16 cellular contexts compared by ENCODE assay signal in genomic region chr3:168285506-168285905, GRCh38.
DNase-seq lines count a peak whose midpoint lies in the region; ATAC-seq and TF ChIP-seq lines count a peak whose summit lies in the region.
"Had no signal": no experiment of that assay in that cellular context is flagged by ENCODE, and none has a peak within 500 bp of the region (broad histone marks: within the 10 kb centered on the region; RNA-seq: fewer than 3 reads in every experiment).

No MANE protein-coding gene starts in this region.

- intact Hi-C loops in transverse colon (cut with DNase I; ENCODE audit: low total_unique reads) (no loop called here), vagina (cut with DNase I) (no loop called here)

- no peaks in the 10 kb centered on the region for H3K4me1 Mint-ChIP-seq in stimulated activated naive CD8-positive, alpha-beta T cell treated with anti-CD3 and anti-CD28 coated beads, Interleukin-15, amount 100 ng/mL, for 72 hours

- no peak for TF ChIP-seq POLR2A in transverse colon (IDR thresholded peaks at IDR 0.05)
- no peak for TF ChIP-seq POLR2A in vagina (IDR thresholded peaks at IDR 0.05)

- H3K27ac ChIP-seq in transverse colon: no peak overlapping the region
- no peak overlapping the region for H3K27ac ChIP-seq in vagina
- H3K27ac ChIP-seq: BLaER1 treated with 17β-estradiol and CSF1 and Interleukin-3, amounts not matched to agents 10 nM and 100 nM had no signal

- no peak overlapping the region for H3K27ac Mint-ChIP-seq in stimulated activated naive CD8-positive, alpha-beta T cell treated with anti-CD3 and anti-CD28 coated beads, Interleukin-15, amount 100 ng/mL, for 72 hours
- H3K27ac Mint-ChIP-seq: CD8-positive, alpha-beta T cell had no signal

- TF ChIP-seq CTCF in transverse colon (IDR thresholded peaks at IDR 0.05): no peak
- no peak for TF ChIP-seq CTCF in vagina (IDR thresholded peaks at IDR 0.05)

- H3K27me3 Mint-ChIP-seq in stimulated activated naive CD8-positive, alpha-beta T cell treated with anti-CD3 and anti-CD28 coated beads, Interleukin-15, amount 100 ng/mL, for 72 hours: no peaks in the 10 kb centered on the region

- TF ChIP-seq EP300 in transverse colon (IDR thresholded peaks at IDR 0.05; ENCODE audit: low read depth): no peak

- ATAC-seq in GM18868 (IDR thresholded peaks at IDR 0.05; ENCODE audit: unreplicated experiment) (peak; percentile 68), HG02623 (IDR thresholded peaks at IDR 0.05; ENCODE audit: unreplicated experiment) (peak; percentile 54), HG03439 (IDR thresholded peaks at IDR 0.05; ENCODE audit: unreplicated experiment) (peak; percentile 63)
- no peak for ATAC-seq in stimulated activated naive CD8-positive, alpha-beta T cell treated with anti-CD3 and anti-CD28 coated beads, Interleukin-15, amount 100 ng/mL, for 72 hours
- ATAC-seq: CD8-positive, alpha-beta T cell had no signal

- no peaks in the 10 kb centered on the region for H3K9me3 ChIP-seq in transverse colon
- H3K9me3 ChIP-seq in vagina: no peaks in the 10 kb centered on the region
- H3K9me3 ChIP-seq: BLaER1 treated with 17β-estradiol and CSF1 and Interleukin-3, amounts not matched to agents 10 nM and 100 nM; SK-N-SH had no signal

- H3K4me3 ChIP-seq in transverse colon (no peak overlapping the region), vagina (no peak overlapping the region)
- H3K4me3 ChIP-seq: BLaER1 treated with 17β-estradiol and CSF1 and Interleukin-3, amounts not matched to agents 10 nM and 100 nM had no signal

- in situ Hi-C loops in transverse colon (cut with MboI; ENCODE audit: low pct_ligation_motif_present in 1 of 4, low pct_unique_long_range_greater_than_20kb in 1 of 4, low sequenced_read_pairs in 3 of 4): no loop called here

- H3K9me3 Mint-ChIP-seq in stimulated activated naive CD8-positive, alpha-beta T cell treated with anti-CD3 and anti-CD28 coated beads, Interleukin-15, amount 100 ng/mL, for 72 hours: peaks cover 0 to 3% of the 10 kb centered on the region in 2 donors
- H3K9me3 Mint-ChIP-seq: CD8-positive, alpha-beta T cell had no signal

- DNase-seq in transverse colon (no peak), vagina (ENCODE audit: extremely low spot score in 2 of 2) (no peak), DMS114 treated with DMSO at 0.1 percent for 48 hours (lab: John Stamatoyannopoulos, UW; ENCODE audit: unreplicated experiment) (no peak)
- no peak for DNase-seq in stimulated activated naive CD8-positive, alpha-beta T cell treated with anti-CD3 and anti-CD28 coated beads, Interleukin-15, amount 100 ng/mL, for 72 hours
- DNase-seq: Calu3; CD8-positive, alpha-beta T cell; DMS53; EL; NCI-H1105 treated with DMSO at 0.1 percent for 48 hours; NCI-H1694; SHP77; SK-N-SH had no signal

- H3K4me1 ChIP-seq in transverse colon (no peaks in the 10 kb centered on the region), vagina (no peaks in the 10 kb centered on the region)

- H3K4me3 Mint-ChIP-seq in stimulated activated naive CD8-positive, alpha-beta T cell treated with anti-CD3 and anti-CD28 coated beads, Interleukin-15, amount 100 ng/mL, for 72 hours: no peak overlapping the region
- H3K4me3 Mint-ChIP-seq: CD8-positive, alpha-beta T cell had no signal

- no peaks in the 10 kb centered on the region for H3K36me3 ChIP-seq in transverse colon
- no peaks in the 10 kb centered on the region for H3K36me3 ChIP-seq in vagina
- H3K36me3 ChIP-seq: BLaER1 treated with 17β-estradiol and CSF1 and Interleukin-3, amounts not matched to agents 10 nM and 100 nM had no signal

- H3K27me3 ChIP-seq in transverse colon (no peaks in the 10 kb centered on the region), vagina (no peaks in the 10 kb centered on the region)
- H3K27me3 ChIP-seq: BLaER1 treated with 17β-estradiol and CSF1 and Interleukin-3, amounts not matched to agents 10 nM and 100 nM had no signal

- WGBS in transverse colon (ENCODE audit: low coverage in 1 of 2), 2 donors: 78 to 89% methylated on average over 1 to 2 of the region's 2 CpGs
